Comparison of ENCODE assay signal across 24 cellular contexts in the genomic region with DNA sequence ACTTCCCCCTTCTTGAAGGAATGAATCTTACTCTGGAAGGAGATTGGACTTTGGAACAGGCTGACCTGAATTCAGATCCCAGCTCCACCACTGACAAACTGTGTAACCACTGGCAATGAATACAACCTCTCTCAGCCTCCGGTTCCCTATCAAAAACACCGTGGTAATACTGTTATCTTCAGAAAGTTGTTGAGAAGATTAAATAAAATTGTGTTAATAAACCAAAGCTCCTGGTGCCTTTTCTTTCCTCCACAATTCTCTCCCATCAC.
DNase-seq lines count a peak whose midpoint lies in the region; ATAC-seq, FAIRE-seq and TF ChIP-seq lines count a peak whose summit lies in the region.
"Had no signal": no experiment of that assay in that cellular context is flagged by ENCODE, and none has a peak within 500 bp of the region (broad histone marks: within the 10 kb centered on the region; RNA-seq: fewer than 3 reads in every experiment).

No MANE protein-coding gene starts in this region.

- H3K4me2 ChIP-seq in OCI-LY3 (ENCODE audit: low read length) = peak overlapping the region; percentile 53
- peak overlapping the region; percentile 53 for H3K4me2 ChIP-seq in hepatocyte
- H3K4me2 ChIP-seq: BLaER1, KMS-11 had no signal

- 58% methylated on average over 2 of the region's 2 CpGs for WGBS in hepatocyte (ENCODE audit: low lambda C conversion rate, missing lambda C conversion rate)
- 37 to 44% methylated on average over 2 of the region's 2 CpGs for WGBS in pancreas, 2 donors

- H2AFZ ChIP-seq in OCI-LY3 (ENCODE audit: low read depth, low read length) = no peak overlapping the region
- no peak overlapping the region for H2AFZ ChIP-seq in hepatocyte
- H2AFZ ChIP-seq: GM23248 had no signal

- intact Hi-C loops in pancreas (cut with DNase I) = no loop called here

- no peaks in the 10 kb centered on the region for H3K36me3 ChIP-seq in OCI-LY3 (replicated peaks; ENCODE audit: low read depth, low read length)
- no peaks in the 10 kb centered on the region for H3K36me3 ChIP-seq in hepatocyte (replicated peaks; ENCODE audit: insufficient read depth, low read depth)
- no peaks in the 10 kb centered on the region for H3K36me3 ChIP-seq in pancreas
- no peaks in the 10 kb centered on the region for H3K36me3 ChIP-seq in HAP-1 (replicated peaks)
- H3K36me3 ChIP-seq: BLaER1, SJSA1 had no signal

- DNase-seq in hepatocyte (ENCODE audit: low spot score) (no peak), pancreas (no peak), HAP-1 (ENCODE audit: low spot score in 2 of 2) (no peak), pons (ENCODE audit: low spot score) (no peak), NCI-H2107 (lab: John Stamatoyannopoulos, UW) (no peak), DMS 273 treated with DMSO at 0.1 percent for 48 hours (lab: John Stamatoyannopoulos, UW) (no peak)
- DNase-seq: ACHN; CD4-positive, alpha-beta T cell; DMS153; GM23248; NCI-H1694; NCI-H2171 treated with DMSO at 0.1 percent for 48 hours; NCI-H524 treated with DMSO at 0.1 percent for 48 hours; NCI-H82; OCI-M1 had no signal

- peaks cover 28% of the 10 kb centered on the region for H3K4me1 ChIP-seq in OCI-LY3 (ENCODE audit: low read length)
- H3K4me1 ChIP-seq in hepatocyte (ENCODE audit: insufficient read depth) = peaks cover 5% of the 10 kb centered on the region
- H3K4me1 ChIP-seq in pancreas = peaks cover 6 to 19% (median 8%) of the 10 kb centered on the region in 3 donors
- H3K4me1 ChIP-seq in HAP-1 = no peaks in the 10 kb centered on the region
- H3K4me1 ChIP-seq: SJSA1 had no signal

- ATAC-seq in pancreas = peak; percentile 26 to 61 (median 43)
- ATAC-seq: HCT116 had no signal

- TF ChIP-seq CTCF in OCI-LY3 (IDR thresholded peaks at IDR 0.05; ENCODE audit: low read depth, low read length) (no peak), hepatocyte (IDR thresholded peaks at IDR 0.05; ENCODE audit: poor library complexity) (no peak), pancreas (IDR thresholded peaks at IDR 0.05) (no peak)

- H4K20me1 ChIP-seq in OCI-LY3 (ENCODE audit: insufficient read depth, low read length) = no peaks in the 10 kb centered on the region
- no peaks in the 10 kb centered on the region for H4K20me1 ChIP-seq in hepatocyte (ENCODE audit: insufficient read depth, poor library complexity, severe bottlenecking)
- H4K20me1 ChIP-seq: BLaER1 had no signal

- in situ Hi-C loops in HAP-1 (cut with MboI; ENCODE audit: low sequenced_read_pairs) = no loop called here

- H3K79me2 ChIP-seq in OCI-LY3 (ENCODE audit: low read length) = no peaks in the 10 kb centered on the region
- no peaks in the 10 kb centered on the region for H3K79me2 ChIP-seq in hepatocyte

- H3K9me3 ChIP-seq in OCI-LY3 (ENCODE audit: insufficient read depth, low read length) (no peaks in the 10 kb centered on the region), hepatocyte (ENCODE audit: low read depth) (no peaks in the 10 kb centered on the region), pancreas (no peaks in the 10 kb centered on the region), HAP-1 (no peaks in the 10 kb centered on the region)
- H3K9me3 ChIP-seq: BLaER1, SJSA1 had no signal

- H3K27me3 ChIP-seq in OCI-LY3 (ENCODE audit: low read depth, low read length) (no peaks in the 10 kb centered on the region), hepatocyte (no peaks in the 10 kb centered on the region), pancreas (no peaks in the 10 kb centered on the region), HAP-1 (ENCODE audit: low read depth) (peaks cover 5% of the 10 kb centered on the region)
- H3K27me3 ChIP-seq: BLaER1, SJSA1 had no signal

- no peak overlapping the region for H3K4me3 ChIP-seq in OCI-LY3 (ENCODE audit: low read length)
- H3K4me3 ChIP-seq in hepatocyte = no peak overlapping the region
- no peak overlapping the region for H3K4me3 ChIP-seq in pancreas
- H3K4me3 ChIP-seq in HAP-1 = no peak overlapping the region
- H3K4me3 ChIP-seq: BLaER1, GM23248, SJSA1 had no signal

- FAIRE-seq in pancreas (lab: Jason Lieb, UNC) = no peak
- FAIRE-seq: G401.6, GM12892, RCC 7860 had no signal

- H3K9ac ChIP-seq in OCI-LY3 (ENCODE audit: low read length) = no peak overlapping the region
- H3K9ac ChIP-seq: BLaER1, GM23248, KMS-11 had no signal

- H3K9me2 ChIP-seq in hepatocyte (replicated peaks; ENCODE audit: insufficient read depth) = no peaks in the 10 kb centered on the region

- H3K27ac ChIP-seq in OCI-LY3 (ENCODE audit: low read length) = no peak overlapping the region
- peak overlapping the region; percentile 80 for H3K27ac ChIP-seq in hepatocyte
- H3K27ac ChIP-seq in pancreas = no peak overlapping the region
- H3K27ac ChIP-seq: BLaER1, GM23248, HL-60, KMS-11, SJSA1 had no signal
